Comparison of ENCODE assay signal across 33 cellular contexts in the genomic region with DNA sequence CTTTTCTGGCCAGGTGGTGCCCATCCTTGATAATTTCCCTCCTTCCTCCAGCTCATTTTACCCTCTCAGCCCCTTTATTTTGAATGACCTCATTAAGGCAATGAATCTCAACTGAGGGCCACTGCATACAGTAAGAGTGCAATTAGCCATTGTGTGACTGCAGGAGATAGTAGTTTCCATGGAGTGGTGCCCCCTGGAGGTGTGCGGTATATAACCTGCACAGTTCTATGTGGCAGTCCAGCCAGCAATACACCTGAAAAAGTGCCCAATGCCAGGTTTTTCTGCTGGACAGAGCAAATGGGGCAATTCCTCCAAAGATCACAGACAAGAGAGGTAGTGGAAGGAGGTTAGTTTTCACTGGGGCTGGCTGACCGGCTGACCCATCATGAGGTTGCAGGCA. TPM values are rescaled to one million over a fixed set of nuclear protein-coding genes. Genes with fewer than 3 reads are reported as not detected.
DNase-seq lines count a peak whose midpoint lies in the region; ATAC-seq, FAIRE-seq and TF ChIP-seq lines count a peak whose summit lies in the region.
"Had no signal": no experiment of that assay in that cellular context is flagged by ENCODE, and none has a peak within 500 bp of the region (broad histone marks: within the 10 kb centered on the region; RNA-seq: fewer than 3 reads in every experiment).

No MANE protein-coding gene starts in this region.

- H3K4me1 ChIP-seq in HCT116 (ENCODE audit: control insufficient read depth in 1 of 2, insufficient read depth in 2 of 2, low read length in 2 of 2) (peaks cover 0 to 7% of the 10 kb centered on the region in 2 experiments; a peak in 2 of 4 replicates), H1 (replicated peaks in 1 of 4; ENCODE audit: control insufficient read depth in 3 of 4, insufficient read depth in 4 of 4, low read length in 3 of 4) (no peaks in the 10 kb centered on the region), skeletal muscle tissue (ENCODE audit: control insufficient read depth in 3 of 3, insufficient read depth in 3 of 3, low read length in 3 of 3) (peaks cover 26 to 55% (median 38%) of the 10 kb centered on the region in 3 donors)
- H3K4me1 ChIP-seq: SJSA1 had no signal

- no peaks in the 10 kb centered on the region for H3K9me2 ChIP-seq in HCT116 (ENCODE audit: insufficient read depth)

- H3K23ac ChIP-seq in H1 (ENCODE audit: insufficient read length): no peak overlapping the region

- no peak overlapping the region for H3K4me2 ChIP-seq in HCT116 (ENCODE audit: low read length)
- no peak overlapping the region for H3K4me2 ChIP-seq in H1 (ENCODE audit: insufficient read depth in 1 of 2, low read depth in 2 of 2, low read length in 2 of 2)

- no peak for FAIRE-seq in H1 (lab: Jason Lieb, UNC)
- FAIRE-seq: colon had no signal

- TF ChIP-seq CTCF in HCT116 (IDR thresholded peaks at IDR 0.05 in 2 of 3, conservative IDR thresholded peaks at IDR 0.05 in 1 of 3; ENCODE audit: borderline replicate concordance in 1 of 3, insufficient read depth in 1 of 3, low read depth in 2 of 3, low read length in 2 of 3) (peak; percentile 7 to 55 (median 35); a peak in 4 of 6 replicates), H1 (IDR thresholded peaks at IDR 0.05; ENCODE audit: control extremely low read depth in 1 of 3, insufficient read depth in 1 of 3, low read depth in 1 of 3, low read length in 3 of 3) (peak in 2 of 3 experiments; percentile 17 to 26; a peak in 2 of 4 replicates)

- H3K4ac ChIP-seq in H1 (replicated peaks; ENCODE audit: insufficient read length, low read depth, low read length): no peak overlapping the region

- H3K79me1 ChIP-seq in H1 (ENCODE audit: low read depth, low read length): no peaks in the 10 kb centered on the region

- H3K56ac ChIP-seq in H1 (replicated peaks; ENCODE audit: insufficient read length, low read depth, low read length): no peak overlapping the region

- CTCF ChIA-PET in HCT116 (lab: Charles Lee): interaction anchor here (0.8 kb wide), 1 partner anchor 23 kb away, joined by 3 read pairs; no protein-coding TSS in a partner anchor
- CTCF ChIA-PET in H1 (lab: Charles Lee; ENCODE audit: partially characterized antibody): interaction anchor here (0.6 to 3.6 kb wide), 11 partner anchors 10 to 747 kb away, joined by 3 to 15 read pairs (median 4); no protein-coding TSS in a partner anchor

- H3K27me3 ChIP-seq in HCT116 (ENCODE audit: insufficient read depth, low read length) (no peaks in the 10 kb centered on the region), H1 (replicated peaks in 1 of 4; ENCODE audit: control insufficient read depth in 3 of 4, extremely low read depth in 1 of 4, insufficient read depth in 3 of 4, low read length in 3 of 4) (no peaks in the 10 kb centered on the region), skeletal muscle tissue (ENCODE audit: control insufficient read depth in 3 of 3, insufficient read depth in 3 of 3, low read length in 3 of 3) (no peaks in the 10 kb centered on the region)
- H3K27me3 ChIP-seq: brain microvascular endothelial cell, SJSA1 had no signal

- WGBS in H1 (ENCODE audit: extremely low coverage in 1 of 2, insufficient coverage in 1 of 2, insufficient read length in 1 of 2, insufficient replicate concordance in 2 of 2, low coverage in 1 of 2, low lambda C conversion rate in 2 of 2, missing lambda C conversion rate in 1 of 2), 2 experiments: 88% methylated on average over 2 of the region's 2 CpGs; no CpG with 5 or more reads in 1 of the 2 experiments

- no peak overlapping the region for H2BK5ac ChIP-seq in H1 (ENCODE audit: low read depth, low read length)

- no peak overlapping the region for H2BK12ac ChIP-seq in H1 (ENCODE audit: low read depth, low read length)

- POLR2A ChIA-PET in HCT116 (lab: Charles Lee): interaction anchor here (0.7 kb wide), 1 partner anchor 30 kb away, joined by 3 read pairs; no protein-coding TSS in a partner anchor
- POLR2A ChIA-PET in H1 (lab: Charles Lee; ENCODE audit: partially characterized antibody): interaction anchor here (1.0 kb wide), 1 partner anchor 19 kb away, joined by 3 read pairs; no protein-coding TSS in a partner anchor

- no peak overlapping the region for H2AFZ ChIP-seq in HCT116 (ENCODE audit: low read depth, low read length, poor library complexity, severe bottlenecking)
- H2AFZ ChIP-seq in H1 (ENCODE audit: low read length): no peak overlapping the region
- H2AFZ ChIP-seq: GM23248 had no signal

- H3K23me2 ChIP-seq in H1 (ENCODE audit: low read depth, low read length): no peaks in the 10 kb centered on the region

- no peak for TF ChIP-seq EP300 in H1 (IDR thresholded peaks at IDR 0.05; ENCODE audit: borderline replicate concordance in 1 of 2, low read depth in 2 of 2, low read length in 2 of 2)

- 0 out of 2 replicates have a peak, but pooled peaks have one; percentile 48 for ATAC-seq in HCT116
- ATAC-seq in GM19455 (IDR thresholded peaks at IDR 0.05; ENCODE audit: unreplicated experiment): no peak
- ATAC-seq: activated naive CD4-positive, alpha-beta T cell treated with anti-CD3 and anti-CD28 coated beads, Interleukin-2, amount 50 U/mL, for 72 hours; sciatic nerve had no signal

- no peak overlapping the region for H3K14ac ChIP-seq in H1 (ENCODE audit: insufficient read length)

- H3K9me3 ChIP-seq in HCT116 (ENCODE audit: control insufficient read depth in 1 of 2, insufficient read depth in 1 of 2, low read depth in 1 of 2, low read length in 2 of 2) (no peaks in the 10 kb centered on the region), H1 (ENCODE audit: insufficient read depth in 2 of 2, low read depth in 1 of 2, low read length in 1 of 2) (no peaks in the 10 kb centered on the region), skeletal muscle tissue (ENCODE audit: control insufficient read depth in 3 of 3, low read length in 3 of 3) (no peaks in the 10 kb centered on the region)
- H3K9me3 ChIP-seq: SJSA1, tibial artery had no signal

- RAD21 ChIA-PET in HCT116 (lab: Charles Lee; ENCODE audit: low non-redundant PET in 1 of 2, low total read pairs in 2 of 2, uncharacterized antibody in 2 of 2, unreplicated experiment in 2 of 2): no interaction called here

- no peak overlapping the region for H4K5ac ChIP-seq in H1 (ENCODE audit: insufficient read length, low read depth, low read length)

- TF ChIP-seq POLR2A in HCT116 (IDR thresholded peaks at IDR 0.05; ENCODE audit: borderline replicate concordance, extremely low read depth, insufficient read depth, insufficient read length) (no peak), H1 (IDR thresholded peaks at IDR 0.05; ENCODE audit: control extremely low read depth in 1 of 2, low read depth in 2 of 2, low read length in 2 of 2) (no peak)

- BruUV-seq in HCT116 (replicated peaks; lab: Mats Ljungman, UMichigan): no TSS peak

- H3K36me3 ChIP-seq in HCT116 (ENCODE audit: control insufficient read depth in 1 of 2, insufficient read depth in 2 of 2, low read length in 2 of 2) (no peaks in the 10 kb centered on the region), H1 (ENCODE audit: control insufficient read depth in 2 of 4, insufficient read depth in 4 of 4, low read length in 3 of 4) (no peaks in the 10 kb centered on the region), skeletal muscle tissue (ENCODE audit: control insufficient read depth in 3 of 3, insufficient read depth in 3 of 3, low read length in 3 of 3) (no peaks in the 10 kb centered on the region)
- H3K36me3 ChIP-seq: brain microvascular endothelial cell, SJSA1, tibial artery had no signal

- H2BK15ac ChIP-seq in H1 (ENCODE audit: low read length): no peak overlapping the region

- intact Hi-C loops in HCT116 (cut with micrococcal nuclease): no loop called here

- no peak overlapping the region for H3K18ac ChIP-seq in H1 (ENCODE audit: extremely low read depth, low read length)

- H2BK120ac ChIP-seq in H1 (replicated peaks; ENCODE audit: low read depth, low read length): no peak overlapping the region

- no peak overlapping the region for H2AK5ac ChIP-seq in H1 (ENCODE audit: low read depth, low read length)

- no peak overlapping the region for H3K4me3 ChIP-seq in HCT116 (replicated peaks in 1 of 2; ENCODE audit: low read depth in 1 of 2, low read length in 2 of 2)
- H3K4me3 ChIP-seq in H1 (ENCODE audit: extremely low read depth in 1 of 4, insufficient read depth in 2 of 4, low read depth in 3 of 4, low read length in 4 of 4): no peak overlapping the region
- H3K4me3 ChIP-seq in skeletal muscle tissue (ENCODE audit: low read length in 3 of 3): no peak overlapping the region
- H3K4me3 ChIP-seq: GM23248, SJSA1, tibial artery had no signal

- H3K27ac ChIP-seq in HCT116 (ENCODE audit: low read depth, low read length) (no peak overlapping the region), H1 (ENCODE audit: low read depth, low read length) (no peak overlapping the region), skeletal muscle tissue (ENCODE audit: low read depth, low read length) (peak overlapping the region; percentile 82)
- H3K27ac ChIP-seq: 22Rv1, brain microvascular endothelial cell, GM23248, SJSA1, tibial artery had no signal

- no peak overlapping the region for H4K91ac ChIP-seq in H1 (replicated peaks; ENCODE audit: insufficient read length, low read length)

- no peak overlapping the region for H4K8ac ChIP-seq in H1 (ENCODE audit: extremely low read depth, insufficient read depth, low read length)

- TF ChIP-seq RAD21 in HCT116 (IDR thresholded peaks at IDR 0.05; ENCODE audit: low read depth): no peak
- TF ChIP-seq RAD21 in H1 (IDR thresholded peaks at IDR 0.05 in 1 of 2, conservative IDR thresholded peaks at IDR 0.05 in 1 of 2; ENCODE audit: low read depth in 2 of 2, low read length in 2 of 2): no peak; a peak in 1 of 4 replicates

- H4K20me1 ChIP-seq in HCT116 (ENCODE audit: insufficient read depth): no peaks in the 10 kb centered on the region
- H4K20me1 ChIP-seq in H1 (replicated peaks in 1 of 2; ENCODE audit: control insufficient read depth in 1 of 2, insufficient read depth in 2 of 2, low read length in 2 of 2): no peaks in the 10 kb centered on the region

- H3K9ac ChIP-seq in HCT116 (ENCODE audit: low read length) (no peak overlapping the region), H1 (replicated peaks in 1 of 4; ENCODE audit: extremely low read depth in 1 of 4, low read depth in 3 of 4, low read length in 3 of 4) (no peak overlapping the region), skeletal muscle tissue (ENCODE audit: low read depth in 1 of 3, low read length in 3 of 3) (peak overlapping the region in 1 of 3 donors; percentile 66)
- H3K9ac ChIP-seq: GM23248 had no signal

- H3K79me2 ChIP-seq in HCT116 (ENCODE audit: insufficient read depth, low read length) (no peaks in the 10 kb centered on the region), H1 (ENCODE audit: control insufficient read depth in 1 of 2, insufficient read depth in 2 of 2, low read length in 2 of 2) (no peaks in the 10 kb centered on the region)

- DNase-seq in NCI-H2029 (lab: John Stamatoyannopoulos, UW): peak; percentile 32
- no peak for DNase-seq in NCI-H2029 treated with DMSO at 0.1 percent for 48 hours (lab: John Stamatoyannopoulos, UW)
- no peak for DNase-seq in HCT116 (ENCODE audit: low read depth, low spot score)
- no peak for DNase-seq in H1 (ENCODE audit: low read depth in 1 of 2, low spot score in 2 of 2)
- no peak for DNase-seq in NCI-H1436 treated with DMSO at 0.1 percent for 48 hours (lab: John Stamatoyannopoulos, UW)
- no peak for DNase-seq in activated effector memory CD4-positive, alpha-beta T cell treated with anti-CD3 and anti-CD28 coated beads, Interleukin-2, amount 50 U/mL, for 16 hours
- DNase-seq: activated CD4-positive, alpha-beta T cell treated with anti-CD3 and anti-CD28 coated beads, Interleukin-2, amount 10 ng/mL, durations not matched to agents 7 days and 5 days; amygdala; brain microvascular endothelial cell; GDM1; glutamatergic neuron; GM23248; islet precursor cell; MM.1S; NCI-H1105 treated with DMSO at 0.1 percent for 48 hours; NCI-H446; NCI-H82; RPMI8226; stimulated activated CD4-positive, alpha-beta T cell treated with anti-CD3 and anti-CD28 coated beads, Interleukin-4, amount 100 ng/mL, for 24 hours; T1000; tibial artery had no signal

- H2BK20ac ChIP-seq in H1 (ENCODE audit: low read length): no peak overlapping the region

RNA-seq across cellular contexts. Expression of gene LRRC38, which starts 25.9 kb away (rescaled TPM):
- total RNA-seq in HCT116 (2021; ENCODE audit: unreplicated experiment) (not detected), skeletal muscle tissue (10.4 TPM)
- polyA plus RNA-seq in HCT116 (2012): not detected in 2 replicates
- total RNA-seq in H1 (2021; fragmentation: NEBNext Ultra II Directional; extraction: Animal tissue kit (Norgen Biotek cat#: 25700)): 0.38 and 0.63 TPM in 2 replicates
- 0.17 and 0.19 TPM in 2 replicates for polyA plus RNA-seq in H1 (2011; rRNA removed)
- polyA plus RNA-seq in H1 (2011; cell fraction: cytosol; rRNA removed): 0.26 TPM
- polyA plus RNA-seq in H1 (2011; cell fraction: nucleus; rRNA removed): 0.14 TPM
- polyA plus RNA-seq in H1 (2012, experiment 1 of 2): 0.35 to 0.39 TPM (median 0.39 TPM) in 3 of 4 replicates, not detected in the other
- 0.75 TPM for polyA plus RNA-seq in H1 (2012, experiment 2 of 2)
- 0.30 TPM for polyA plus RNA-seq in H1 (2013, experiment 1 of 2)
- 0.29 TPM for polyA plus RNA-seq in H1 (2013, experiment 2 of 2)
- 0.12 and 0.16 TPM in 2 replicates for polyA minus RNA-seq in H1 (2011; rRNA and poly(A)+ RNA removed)
- polyA minus RNA-seq in H1 (2011; cell fraction: cytosol; rRNA and poly(A)+ RNA removed): not detected
- 0.40 TPM for polyA minus RNA-seq in H1 (2011; cell fraction: nucleus; rRNA and poly(A)+ RNA removed)
- total RNA-seq: activated CD4-positive, alpha-beta T cell treated with anti-CD3 and anti-CD28 coated beads, Interleukin-2, amount 10 ng/mL, durations not matched to agents 7 days and 5 days; activated CD8-positive, alpha-beta memory T cell treated with anti-CD3 and anti-CD28 coated beads for 36 hours; activated naive CD4-positive, alpha-beta T cell treated with anti-CD3 and anti-CD28 coated beads, Interleukin-2, amount 50 U/mL, for 72 hours; epithelial cell of proximal tubule; GM23248; myocyte; progenitor cell of endocrine pancreas; sciatic nerve; SJSA1 had no signal
- polyA plus RNA-seq: CD14-positive monocyte, GM23248 had no signal

RNA-seq across cellular contexts. Expression of gene PDPN, which starts 43.9 kb away (rescaled TPM):
- total RNA-seq in HCT116 (2021; ENCODE audit: unreplicated experiment) (not detected), skeletal muscle tissue (13.6 TPM)
- not detected in 2 replicates for polyA plus RNA-seq in HCT116 (2012)
- 169 and 182 TPM in 2 replicates for total RNA-seq in H1 (2021; fragmentation: NEBNext Ultra II Directional; extraction: Animal tissue kit (Norgen Biotek cat#: 25700))
- polyA plus RNA-seq in H1 (2011; rRNA removed): 44.7 and 49.7 TPM in 2 replicates
- polyA plus RNA-seq in H1 (2011; cell fraction: cytosol; rRNA removed): 44.8 TPM
- polyA plus RNA-seq in H1 (2011; cell fraction: nucleus; rRNA removed): 56.8 TPM
- 126 to 171 TPM (median 161 TPM) in 4 replicates for polyA plus RNA-seq in H1 (2012, experiment 1 of 2)
- 60.4 TPM for polyA plus RNA-seq in H1 (2012, experiment 2 of 2)
- polyA plus RNA-seq in H1 (2013, experiment 1 of 2): 161 TPM
- 213 TPM for polyA plus RNA-seq in H1 (2013, experiment 2 of 2)
- 55.2 and 59.1 TPM in 2 replicates for polyA minus RNA-seq in H1 (2011; rRNA and poly(A)+ RNA removed)
- 45.0 TPM for polyA minus RNA-seq in H1 (2011; cell fraction: cytosol; rRNA and poly(A)+ RNA removed)
- polyA minus RNA-seq in H1 (2011; cell fraction: nucleus; rRNA and poly(A)+ RNA removed): 38.2 TPM
- total RNA-seq: activated CD4-positive, alpha-beta T cell treated with anti-CD3 and anti-CD28 coated beads, Interleukin-2, amount 10 ng/mL, durations not matched to agents 7 days and 5 days; activated CD8-positive, alpha-beta memory T cell treated with anti-CD3 and anti-CD28 coated beads for 36 hours; activated naive CD4-positive, alpha-beta T cell treated with anti-CD3 and anti-CD28 coated beads, Interleukin-2, amount 50 U/mL, for 72 hours had no signal
- polyA plus RNA-seq: CD14-positive monocyte had no signal

Comparison
In these comparisons a context has a peak if more than half of its experiments do, and no peak if none do; other contexts are left out.
1. RNA of gene PDPN, which starts 43.9 kb away (total RNA-seq): 169 to 182 TPM in H1; 13.6 TPM in skeletal muscle tissue (single experiment) and not detected in HCT116 (single experiment); every median in the first group is over 10 times any median in the second.